Comparison of ENCODE assay signal across 19 cellular contexts in genomic region chr17:79802039-79802735, GRCh38. TPM values are rescaled to one million over a fixed set of nuclear protein-coding genes. Genes with fewer than 3 reads are reported as not detected.
DNase-seq lines count a peak whose midpoint lies in the region; ATAC-seq, FAIRE-seq and TF ChIP-seq lines count a peak whose summit lies in the region.
"Had no signal": no experiment of that assay in that cellular context is flagged by ENCODE, and none has a peak within 500 bp of the region (broad histone marks: within the 10 kb centered on the region; RNA-seq: fewer than 3 reads in every experiment).

No MANE protein-coding gene starts in this region.

- FAIRE-seq in GM12878 (lab: Jason Lieb, UNC): no peak

- H3K27me3 Mint-ChIP-seq in Calu3 (ENCODE audit: unreplicated experiment): peaks cover 92% of the 10 kb centered on the region
- peaks cover 58 to 59% of the 10 kb centered on the region in 2 donors for H3K27me3 Mint-ChIP-seq in natural killer cell (ENCODE audit: low read depth in 2 of 2)
- H3K27me3 Mint-ChIP-seq in T-cell: peaks cover 45 to 69% of the 10 kb centered on the region in 2 donors

- H3K9me3 ChIP-seq in GM12878 (replicated peaks; ENCODE audit: control insufficient read depth, insufficient read depth, low read length) (no peaks in the 10 kb centered on the region; the same call in 2 of the 3 replicates), SJCRH30 (replicated peaks) (no peaks in the 10 kb centered on the region)
- H3K9me3 ChIP-seq: left lung, mucosa of descending colon, ovary, sigmoid colon, tibial nerve had no signal

- H3K9me3 Mint-ChIP-seq in Calu3 (ENCODE audit: low read depth, unreplicated experiment) (no peaks in the 10 kb centered on the region), natural killer cell (no peaks in the 10 kb centered on the region), T-cell (no peaks in the 10 kb centered on the region)

- no peak for TF ChIP-seq RAD21 in GM12878 (IDR thresholded peaks at IDR 0.05; ENCODE audit: insufficient read depth, low read depth, low read length)

- TF ChIP-seq POLR2A in GM12878 (IDR thresholded peaks at IDR 0.05; ENCODE audit: low read depth, low read length): no peak

- H3K4me1 ChIP-seq in ACC112 (ENCODE audit: control insufficient read depth, insufficient read depth, low read length, unreplicated experiment) (peaks cover 21% of the 10 kb centered on the region), GM12878 (ENCODE audit: control insufficient read depth, insufficient read depth, low read length) (peaks cover 55% of the 10 kb centered on the region), SJCRH30 (peaks cover 9% of the 10 kb centered on the region)

- H2AFZ ChIP-seq in ACC112 (ENCODE audit: low read length, unreplicated experiment) (no peak overlapping the region), GM12878 (ENCODE audit: control insufficient read depth, low read depth, low read length) (no peak overlapping the region)

- H3K27ac ChIP-seq in ACC112 (ENCODE audit: low read depth, low read length): no peak overlapping the region
- H3K27ac ChIP-seq in GM12878 (ENCODE audit: control insufficient read depth, insufficient read depth): no peak overlapping the region
- H3K27ac ChIP-seq in SJCRH30: no peak overlapping the region
- H3K27ac ChIP-seq: left lung, ovary, sigmoid colon, tibial nerve had no signal

- no peak overlapping the region for H3K9ac ChIP-seq in GM12878 (ENCODE audit: control insufficient read depth, insufficient read depth, low read length)

- H3K4me2 ChIP-seq in GM12878 (ENCODE audit: control insufficient read depth, insufficient read depth): no peak overlapping the region

- BruUV-seq in Calu3 (replicated peaks; lab: Mats Ljungman, UMichigan) (no TSS peak), GM12878 (replicated peaks; lab: Mats Ljungman, UMichigan) (no TSS peak)

- POLR2A ChIA-PET in GM12878 (lab: Charles Lee): interaction anchor here (0.6 kb wide), 1 partner anchor 398 kb away, joined by 5 read pairs; no protein-coding TSS in a partner anchor
- POLR2A ChIA-PET in T-cell (lab: Charles Lee): no interaction called here

- H3K27ac Mint-ChIP-seq in Calu3 (ENCODE audit: unreplicated experiment): no peak overlapping the region
- H3K27ac Mint-ChIP-seq in natural killer cell: peak overlapping the region; percentile 51 to 78
- no peak overlapping the region for H3K27ac Mint-ChIP-seq in T-cell

- intact Hi-C loops in Calu3 (cut with micrococcal nuclease; ENCODE audit: unreplicated experiment) (no loop called here), GM12878 (cut with micrococcal nuclease; ENCODE audit: unreplicated experiment) (loop anchor here (5.0 kb wide), 1 partner anchor 35 kb away; the partner anchor contains the start of gene CBX4), natural killer cell (cut with micrococcal nuclease) (loop anchor here (5.0 kb wide), 2 partner anchors 1595 to 1670 kb away; partner anchors contain the start of genes BAHCC1 and TMC8)

- DNase-seq in Calu3 (no peak), GM12878 (ENCODE audit: low read depth, low spot score) (no peak), natural killer cell (no peak), T-cell (no peak), NCI-H1417 treated with DMSO at 0.1 percent for 48 hours (lab: John Stamatoyannopoulos, UW) (no peak), SJCRH30 (no peak)
- no peak for DNase-seq in stimulated activated naive CD8-positive, alpha-beta T cell treated with anti-CD3 and anti-CD28 coated beads, Interleukin-15, Interleukin-2, amounts not matched to agents 100 U/mL and 50 U/mL, for 24 hours
- DNase-seq: activated naive CD4-positive, alpha-beta T cell treated with Interleukin-2 at 50 U/mL for 16 hours; activated T-cell treated with anti-CD3 and anti-CD28 coated beads for 4 hours; AML-193; GOT3; left lung; mucosa of descending colon; NCI-H446; ovary; sigmoid colon; stimulated activated naive CD4-positive, alpha-beta T cell had no signal

- no peak for TF ChIP-seq EP300 in GM12878 (IDR thresholded peaks at IDR 0.05; ENCODE audit: borderline replicate concordance in 1 of 2, control insufficient read depth in 1 of 2, low read depth in 2 of 2, low read length in 2 of 2)

- H3K27me3 ChIP-seq in ACC112 (ENCODE audit: insufficient read depth, low read length) (peaks cover 95% of the 10 kb centered on the region), GM12878 (replicated peaks in 1 of 2; ENCODE audit: control insufficient read depth in 2 of 2, insufficient read depth in 2 of 2, low read length in 1 of 2) (peaks cover 26 to 52% of the 10 kb centered on the region in 2 experiments), SJCRH30 (peaks cover 90% of the 10 kb centered on the region)

- peaks cover 22% of the 10 kb centered on the region for H3K4me1 Mint-ChIP-seq in Calu3 (ENCODE audit: low read depth, unreplicated experiment)
- peaks cover 33 to 53% of the 10 kb centered on the region in 2 donors for H3K4me1 Mint-ChIP-seq in natural killer cell
- peaks cover 36 to 45% (median 37%) of the 10 kb centered on the region in 3 donors for H3K4me1 Mint-ChIP-seq in T-cell

- H3K36me3 Mint-ChIP-seq in Calu3 (ENCODE audit: insufficient read depth, unreplicated experiment) (peaks cover 7% of the 10 kb centered on the region), natural killer cell (peaks cover 6% of the 10 kb centered on the region), T-cell (no peaks in the 10 kb centered on the region)

- 27% methylated on average over 11 of the region's 11 CpGs for WGBS in GM12878 (ENCODE audit: insufficient coverage, insufficient replicate concordance, low lambda C conversion rate, missing lambda C conversion rate)

- H3K79me2 ChIP-seq in ACC112 (ENCODE audit: control insufficient read depth, insufficient read depth, low read length, unreplicated experiment) (no peaks in the 10 kb centered on the region), GM12878 (ENCODE audit: control insufficient read depth, insufficient read depth, low read length) (no peaks in the 10 kb centered on the region)

- RAD21 ChIA-PET in GM12878 (lab: Charles Lee; ENCODE audit: unreplicated experiment): interaction anchor here (0.8 kb wide), 1 partner anchor 8 kb away, joined by 3 read pairs; no protein-coding TSS in a partner anchor

- CTCF ChIA-PET in Calu3 (lab: Charles Lee) (no interaction called here), GM12878 (lab: Yijun Ruan, JAX) (interaction anchor here (1.2 kb wide), 1 partner anchor 25 kb away, joined by 3 read pairs; no protein-coding TSS in a partner anchor), T-cell (lab: Charles Lee) (interaction anchor here in 1 of 2 donors (0.6 kb wide), 1 partner anchor 14 kb away, joined by 5 read pairs; no protein-coding TSS in a partner anchor)

- peak overlapping the region; percentile 60 for H3K4me3 ChIP-seq in ACC112 (ENCODE audit: low read depth, low read length)
- no peak overlapping the region for H3K4me3 ChIP-seq in GM12878
- no peak overlapping the region for H3K4me3 ChIP-seq in SJCRH30
- H3K4me3 ChIP-seq: left lung, mucosa of descending colon, ovary, sigmoid colon, tibial nerve had no signal

- H4K20me1 ChIP-seq in GM12878 (ENCODE audit: control insufficient read depth, insufficient read depth): no peaks in the 10 kb centered on the region

- peak overlapping the region; percentile 2 for H3K4me3 Mint-ChIP-seq in Calu3 (ENCODE audit: low read depth, unreplicated experiment)
- H3K4me3 Mint-ChIP-seq in natural killer cell: peak overlapping the region; percentile 49
- peak overlapping the region in 1 of 3 donors; percentile 47 for H3K4me3 Mint-ChIP-seq in T-cell

- H3K36me3 ChIP-seq in ACC112 (ENCODE audit: insufficient read depth, low read length): no peaks in the 10 kb centered on the region
- H3K36me3 ChIP-seq in GM12878 (ENCODE audit: control insufficient read depth in 2 of 2, insufficient read depth in 2 of 2, low read length in 1 of 2): no peaks in the 10 kb centered on the region
- no peaks in the 10 kb centered on the region for H3K36me3 ChIP-seq in SJCRH30
- H3K36me3 ChIP-seq: left lung, ovary, sigmoid colon, tibial nerve had no signal

- in situ Hi-C loops in GM12878 (cut with MboI): no loop called here

- TF ChIP-seq CTCF in Calu3 (IDR thresholded peaks at IDR 0.05; ENCODE audit: unreplicated experiment) (no peak), GM12878 (IDR thresholded peaks at IDR 0.05 in 2 of 3, conservative IDR thresholded peaks at IDR 0.05 in 1 of 3; ENCODE audit: control insufficient read depth in 2 of 3, extremely low read depth in 1 of 3, insufficient read depth in 1 of 3, low read depth in 3 of 3, low read length in 3 of 3) (no peak), natural killer cell (IDR thresholded peaks at IDR 0.05) (no peak)

- no peak for ATAC-seq in GM12878
- no peak for ATAC-seq in natural killer cell
- no peak for ATAC-seq in stimulated activated naive CD8-positive, alpha-beta T cell treated with anti-CD3 and anti-CD28 coated beads, Interleukin-15, Interleukin-2, amounts not matched to agents 100 U/mL and 50 U/mL, for 24 hours
- ATAC-seq in T-cell (replicated peaks in 1 of 4): no peak
- ATAC-seq: left lung, mucosa of descending colon had no signal

- SMC1A ChIA-PET in GM12878 (lab: Charles Lee; ENCODE audit: uncharacterized antibody, unreplicated experiment): no interaction called here

RNA-seq across cellular contexts. Expression of gene CBX8, which starts 5.3 kb away (rescaled TPM):
- total RNA-seq in Calu3 (2022): 11.1 and 11.8 TPM in 2 replicates
- 3.7 and 4.0 TPM in 2 replicates for total RNA-seq in GM12878 (2013; cell fraction: nucleolus; rRNA removed)
- total RNA-seq in GM12878 (2014; rRNA removed): 1.6 and 1.9 TPM in 2 replicates
- total RNA-seq in GM12878 (2014; rRNA removed; fragmentation: Illumina TruSeq; extraction: Trizol): 1.5 and 1.9 TPM in 2 replicates
- total RNA-seq in GM12878 (2021): 6.3 and 6.7 TPM in 2 replicates
- 0.80 TPM for polyA plus RNA-seq in GM12878 (2011; ENCODE audit: low read depth)
- 0.35 and 0.64 TPM in 2 replicates for polyA plus RNA-seq in GM12878 (2011; rRNA removed)
- 1.4 and 1.6 TPM in 2 replicates for polyA plus RNA-seq in GM12878 (2011; cell fraction: cytosol; rRNA removed)
- polyA plus RNA-seq in GM12878 (2011; cell fraction: nucleus; rRNA removed): 2.8 and 6.6 TPM in 2 replicates
- 1.8 and 3.9 TPM in 2 replicates for polyA plus RNA-seq in GM12878 (2012)
- 0.57 and 1.2 TPM in 2 replicates for polyA plus RNA-seq in GM12878 (2014; fragmentation: Illumina TruSeq; extraction: Trizol)
- under 1 TPM; 0.03 to 0.16 TPM for polyA plus RNA-seq in GM12878 (2014; fragmentation: Nextera tagmentation; extraction: Ambion mirVana)
- polyA plus RNA-seq in GM12878 (2014; rRNA removed): 1.9 and 2.1 TPM in 2 replicates
- 1 to 10 TPM; 2.1 to 3.4 TPM for polyA plus RNA-seq in GM12878 (2016; fragmentation: Nextera tagmentation; extraction: Ambion mirVana)
- 0.59 and 0.67 TPM in 2 replicates for polyA minus RNA-seq in GM12878 (2011; rRNA and poly(A)+ RNA removed)
- 1.2 TPM in 2 replicates for polyA minus RNA-seq in GM12878 (2011; cell fraction: cytosol; rRNA and poly(A)+ RNA removed)
- polyA minus RNA-seq in GM12878 (2011; cell fraction: nucleus; rRNA and poly(A)+ RNA removed): 0.48 and 0.86 TPM in 2 replicates
- total RNA-seq in natural killer cell: 1 to 10 TPM; 4.0 to 6.4 (median 5.8) TPM
- 1 to 10 TPM; 1.9 to 5.1 (median 3.9) TPM for total RNA-seq in T-cell
- total RNA-seq in SJCRH30 (2014; rRNA removed; shearing (Covaris generic)): 8.2 and 11.3 TPM in 2 replicates

RNA-seq across cellular contexts. Expression of gene CBX2, which starts 24.2 kb away (rescaled TPM):
- total RNA-seq in Calu3 (2022) (6.3 and 8.3 TPM in 2 replicates), GM12878 (2014; rRNA removed) (4.1 and 5.9 TPM in 2 replicates), GM12878 (2014; rRNA removed; fragmentation: Illumina TruSeq; extraction: Trizol) (3.4 and 3.5 TPM in 2 replicates), GM12878 (2021) (7.5 and 8.5 TPM in 2 replicates), natural killer cell (1 to 10 TPM in 1 of 3 donors, under 1 TPM in 1, not detected in 1; 0.18 to 1.3 TPM), T-cell (under 1 TPM; 0.43 to 0.79 (median 0.70) TPM)
- 7.7 and 8.1 TPM in 2 replicates for total RNA-seq in GM12878 (2013; cell fraction: nucleolus; rRNA removed)
- polyA plus RNA-seq in GM12878 (2011; ENCODE audit: low read depth): 0.35 TPM
- polyA plus RNA-seq in GM12878 (2011; rRNA removed) (1.9 and 3.7 TPM in 2 replicates), GM12878 (2014; fragmentation: Illumina TruSeq; extraction: Trizol) (1.0 and 3.1 TPM in 2 replicates), GM12878 (2014; fragmentation: Nextera tagmentation; extraction: Ambion mirVana) (under 1 TPM; 0.35 to 0.44 TPM), GM12878 (2014; rRNA removed) (4.7 and 6.2 TPM in 2 replicates), GM12878 (2016; fragmentation: Nextera tagmentation; extraction: Ambion mirVana) (1 to 10 TPM; 5.8 to 6.5 TPM)
- 5.0 and 6.4 TPM in 2 replicates for polyA plus RNA-seq in GM12878 (2011; cell fraction: cytosol; rRNA removed)
- 8.9 and 13.7 TPM in 2 replicates for polyA plus RNA-seq in GM12878 (2011; cell fraction: nucleus; rRNA removed)
- 1.1 and 1.8 TPM in 2 replicates for polyA plus RNA-seq in GM12878 (2012)
- polyA minus RNA-seq in GM12878 (2011; rRNA and poly(A)+ RNA removed): 3.1 and 6.5 TPM in 2 replicates
- 2.8 and 2.9 TPM in 2 replicates for polyA minus RNA-seq in GM12878 (2011; cell fraction: cytosol; rRNA and poly(A)+ RNA removed)
- polyA minus RNA-seq in GM12878 (2011; cell fraction: nucleus; rRNA and poly(A)+ RNA removed): 3.7 and 7.4 TPM in 2 replicates
- 88.0 and 90.0 TPM in 2 replicates for total RNA-seq in SJCRH30 (2014; rRNA removed; shearing (Covaris generic))

RNA-seq across cellular contexts. Expression of gene CBX4, which starts 37.1 kb away (rescaled TPM):
- total RNA-seq in Calu3 (2022) (40.2 and 46.8 TPM in 2 replicates), GM12878 (2014; rRNA removed) (14.5 and 15.5 TPM in 2 replicates), GM12878 (2014; rRNA removed; fragmentation: Illumina TruSeq; extraction: Trizol) (4.3 and 4.6 TPM in 2 replicates), GM12878 (2021) (23.1 and 24.6 TPM in 2 replicates), natural killer cell (100 to 1,000 TPM; 147 to 220 (median 217) TPM), T-cell (100 to 1,000 TPM in 2 of 5 donors, 10 to 100 TPM in 3; 63.2 to 138 (median 70.2) TPM)
- total RNA-seq in GM12878 (2013; cell fraction: nucleolus; rRNA removed): 12.4 and 13.3 TPM in 2 replicates
- polyA plus RNA-seq in GM12878 (2011; ENCODE audit: low read depth): 3.0 TPM
- polyA plus RNA-seq in GM12878 (2011; rRNA removed) (9.1 and 11.3 TPM in 2 replicates), GM12878 (2014; fragmentation: Illumina TruSeq; extraction: Trizol) (1.7 and 4.2 TPM in 2 replicates), GM12878 (2014; fragmentation: Nextera tagmentation; extraction: Ambion mirVana) (1 to 10 TPM in 1 of 2 experiments, under 1 TPM in 1; 0.69 to 1.2 TPM), GM12878 (2014; rRNA removed) (19.6 and 20.4 TPM in 2 replicates), GM12878 (2016; fragmentation: Nextera tagmentation; extraction: Ambion mirVana) (1 to 10 TPM; 1.6 to 1.8 TPM)
- polyA plus RNA-seq in GM12878 (2011; cell fraction: cytosol; rRNA removed): 10.8 and 17.6 TPM in 2 replicates
- 40.0 and 48.6 TPM in 2 replicates for polyA plus RNA-seq in GM12878 (2011; cell fraction: nucleus; rRNA removed)
- polyA plus RNA-seq in GM12878 (2012): 12.7 and 18.0 TPM in 2 replicates
- 5.6 and 15.7 TPM in 2 replicates for polyA minus RNA-seq in GM12878 (2011; rRNA and poly(A)+ RNA removed)
- 13.2 and 17.0 TPM in 2 replicates for polyA minus RNA-seq in GM12878 (2011; cell fraction: cytosol; rRNA and poly(A)+ RNA removed)
- 11.6 and 17.4 TPM in 2 replicates for polyA minus RNA-seq in GM12878 (2011; cell fraction: nucleus; rRNA and poly(A)+ RNA removed)
- total RNA-seq in SJCRH30 (2014; rRNA removed; shearing (Covaris generic)): 26.3 and 30.2 TPM in 2 replicates

Comparison
In these comparisons a context has a peak if more than half of its experiments do, and no peak if none do; other contexts are left out.
1. H3K27ac Mint-ChIP-seq: peak in natural killer cell (2 of 2); none in Calu3 (single experiment) and T-cell (0 of 2).